In the genomic region with DNA sequence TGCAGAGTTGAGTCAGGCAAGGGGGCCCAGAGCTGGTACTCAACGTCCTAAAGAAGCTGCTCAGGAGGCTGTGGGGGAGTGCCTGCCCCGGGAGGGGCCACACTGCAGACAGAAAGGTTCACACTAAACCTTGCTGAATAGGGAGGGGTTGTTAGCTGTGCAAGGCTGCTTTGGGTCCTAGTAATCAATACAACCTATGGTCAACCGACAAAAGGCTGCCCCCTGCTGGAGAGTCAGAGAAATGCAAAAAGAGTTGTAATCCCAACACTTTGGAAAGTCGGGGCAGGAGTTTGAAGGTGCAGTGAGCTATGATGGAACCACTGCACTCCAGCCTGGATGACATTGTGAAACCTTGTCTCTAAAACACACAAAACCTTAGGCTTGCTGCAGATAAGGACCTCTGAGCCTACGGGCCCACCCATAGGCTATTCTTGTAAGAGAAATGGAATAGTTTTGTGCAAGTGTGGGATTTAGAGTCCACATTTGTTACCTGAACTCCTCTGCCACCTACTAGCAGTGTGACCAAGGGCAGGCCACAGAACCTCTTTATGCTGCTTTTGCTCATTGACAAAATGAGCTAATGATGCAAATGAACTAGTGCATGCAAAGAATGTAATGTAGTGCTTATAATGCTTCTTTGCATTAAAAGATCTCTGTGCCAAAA, we compare ENCODE assay signal across 8 cellular contexts.
DNase-seq lines count a peak whose midpoint lies in the region; ATAC-seq and TF ChIP-seq lines count a peak whose summit lies in the region.

No MANE protein-coding gene starts in this region.

- WGBS in heart left ventricle, 4 donors: 30 to 33% (median 32%) methylated on average over 5 of the region's 5 CpGs

- no peak overlapping the region for H3K27ac ChIP-seq in SK-N-MC
- H3K27ac ChIP-seq in heart left ventricle: no peak overlapping the region

- no peak overlapping the region for H3K9ac ChIP-seq in SK-N-MC (ENCODE audit: insufficient read length)

- no peak for TF ChIP-seq POLR2A in heart left ventricle (IDR thresholded peaks at IDR 0.05)

- no peak overlapping the region for H3K4me3 ChIP-seq in SK-N-MC
- no peak overlapping the region for H3K4me3 ChIP-seq in heart left ventricle
- no peak overlapping the region for H3K4me3 ChIP-seq in retinal pigment epithelial cell (ENCODE audit: low read length)

- peak; percentile 70 to 89 (median 80) for TF ChIP-seq CTCF in heart left ventricle (IDR thresholded peaks at IDR 0.05)
- TF ChIP-seq CTCF in retinal pigment epithelial cell (conservative IDR thresholded peaks at IDR 0.05; ENCODE audit: low read depth, low read length): peak; percentile 80

- H3K27me3 ChIP-seq in heart left ventricle: no peaks in the 10 kb centered on the region

- TF ChIP-seq EP300 in Ishikawa (IDR thresholded peaks at IDR 0.05; ENCODE audit: borderline replicate concordance): no peak

- DNase-seq in AML-193 (lab: John Stamatoyannopoulos, UW) (peak; percentile 33 to 35), GM19238 (ENCODE audit: insufficient read length, low spot score) (peak; percentile 35), SK-N-MC (ENCODE audit: low read depth, low spot score) (peak; percentile 16), heart left ventricle (peak in 3 of 5 donors; percentile 39 to 54 (median 41)), retinal pigment epithelial cell (ENCODE audit: low read depth) (no peak)
- DNase-seq in activated naive CD4-positive, alpha-beta T cell treated with anti-CD3 and anti-CD28 coated beads, Interleukin-2, amount 50 U/mL, for 16 hours: peak; percentile 54

- intact Hi-C loops in heart left ventricle (cut with DNase I): loop anchor here in 9 of 10 donors (2.0 to 10.0 kb wide), 6 partner anchors 301 to 601 kb away; a partner anchor contains a TSS

- TF ChIP-seq RAD21 in Ishikawa (IDR thresholded peaks at IDR 0.05; ENCODE audit: low read depth): peak; percentile 83

- H3K9me3 ChIP-seq in SK-N-MC (ENCODE audit: low read depth, low read length) (no peaks in the 10 kb centered on the region), heart left ventricle (no peaks in the 10 kb centered on the region)

- ATAC-seq in heart left ventricle (peak in 3 of 4 donors; percentile 55 to 63 (median 63)), GM19035 (IDR thresholded peaks at IDR 0.05; ENCODE audit: unreplicated experiment) (no peak)

- H3K36me3 ChIP-seq in SK-N-MC (ENCODE audit: insufficient read depth, low read length) (peaks cover 5% of the 10 kb centered on the region; the same call in 1 of the 2 replicates), heart left ventricle (peaks cover 0 to 73% (median 51%) of the 10 kb centered on the region in 9 donors)

- peaks cover 0 to 7% (median 0%) of the 10 kb centered on the region in 12 donors for H3K4me1 ChIP-seq in heart left ventricle

TF ChIP-seq in Ishikawa, 13 proteins besides CTCF, POLR2A, EP300 and RAD21:
- TF ChIP-seq, protein P1, sequence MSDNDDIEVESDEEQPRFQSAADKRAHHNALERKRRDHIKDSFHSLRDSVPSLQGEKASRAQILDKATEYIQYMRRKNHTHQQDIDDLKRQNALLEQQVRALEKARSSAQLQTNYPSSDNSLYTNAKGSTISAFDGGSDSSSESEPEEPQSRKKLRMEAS (IDR thresholded peaks at IDR 0.05): no peak
- TF ChIP-seq TCF12 (IDR thresholded peaks at IDR 0.05; ENCODE audit: low read depth) (no peak), CEBPB (IDR thresholded peaks at IDR 0.05) (no peak), TAF1 (IDR thresholded peaks at IDR 0.05; ENCODE audit: low read depth) (no peak), NFIC (IDR thresholded peaks at IDR 0.05) (no peak), EGR1 (IDR thresholded peaks at IDR 0.05) (no peak), TEAD4 (IDR thresholded peaks at IDR 0.05) (no peak), ZBTB7A (IDR thresholded peaks at IDR 0.05; ENCODE audit: low read depth) (no peak), FOXM1 (IDR thresholded peaks at IDR 0.05; ENCODE audit: borderline replicate concordance, low read depth) (no peak), YY1 (IDR thresholded peaks at IDR 0.05; ENCODE audit: low read depth) (no peak), CREB1 (IDR thresholded peaks at IDR 0.05; ENCODE audit: low read depth) (no peak)
- TF ChIP-seq, protein P2, sequence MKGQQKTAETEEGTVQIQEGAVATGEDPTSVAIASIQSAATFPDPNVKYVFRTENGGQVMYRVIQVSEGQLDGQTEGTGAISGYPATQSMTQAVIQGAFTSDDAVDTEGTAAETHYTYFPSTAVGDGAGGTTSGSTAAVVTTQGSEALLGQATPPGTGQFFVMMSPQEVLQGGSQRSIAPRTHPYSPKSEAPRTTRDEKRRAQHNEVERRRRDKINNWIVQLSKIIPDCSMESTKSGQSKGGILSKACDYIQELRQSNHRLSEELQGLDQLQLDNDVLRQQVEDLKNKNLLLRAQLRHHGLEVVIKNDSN (IDR thresholded peaks at IDR 0.05): no peak
- TF ChIP-seq, protein P3, sequence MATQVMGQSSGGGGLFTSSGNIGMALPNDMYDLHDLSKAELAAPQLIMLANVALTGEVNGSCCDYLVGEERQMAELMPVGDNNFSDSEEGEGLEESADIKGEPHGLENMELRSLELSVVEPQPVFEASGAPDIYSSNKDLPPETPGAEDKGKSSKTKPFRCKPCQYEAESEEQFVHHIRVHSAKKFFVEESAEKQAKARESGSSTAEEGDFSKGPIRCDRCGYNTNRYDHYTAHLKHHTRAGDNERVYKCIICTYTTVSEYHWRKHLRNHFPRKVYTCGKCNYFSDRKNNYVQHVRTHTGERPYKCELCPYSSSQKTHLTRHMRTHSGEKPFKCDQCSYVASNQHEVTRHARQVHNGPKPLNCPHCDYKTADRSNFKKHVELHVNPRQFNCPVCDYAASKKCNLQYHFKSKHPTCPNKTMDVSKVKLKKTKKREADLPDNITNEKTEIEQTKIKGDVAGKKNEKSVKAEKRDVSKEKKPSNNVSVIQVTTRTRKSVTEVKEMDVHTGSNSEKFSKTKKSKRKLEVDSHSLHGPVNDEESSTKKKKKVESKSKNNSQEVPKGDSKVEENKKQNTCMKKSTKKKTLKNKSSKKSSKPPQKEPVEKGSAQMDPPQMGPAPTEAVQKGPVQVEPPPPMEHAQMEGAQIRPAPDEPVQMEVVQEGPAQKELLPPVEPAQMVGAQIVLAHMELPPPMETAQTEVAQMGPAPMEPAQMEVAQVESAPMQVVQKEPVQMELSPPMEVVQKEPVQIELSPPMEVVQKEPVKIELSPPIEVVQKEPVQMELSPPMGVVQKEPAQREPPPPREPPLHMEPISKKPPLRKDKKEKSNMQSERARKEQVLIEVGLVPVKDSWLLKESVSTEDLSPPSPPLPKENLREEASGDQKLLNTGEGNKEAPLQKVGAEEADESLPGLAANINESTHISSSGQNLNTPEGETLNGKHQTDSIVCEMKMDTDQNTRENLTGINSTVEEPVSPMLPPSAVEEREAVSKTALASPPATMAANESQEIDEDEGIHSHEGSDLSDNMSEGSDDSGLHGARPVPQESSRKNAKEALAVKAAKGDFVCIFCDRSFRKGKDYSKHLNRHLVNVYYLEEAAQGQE (IDR thresholded peaks at IDR 0.05; ENCODE audit: low read depth): no peak
